In genomic region chr19:4140237-4140711, GRCh38 we compare ENCODE assay signal across 8 cellular contexts. TPM values are rescaled to one million over a fixed set of nuclear protein-coding genes. Genes with fewer than 3 reads are reported as not detected.
DNase-seq lines count a peak whose midpoint lies in the region; ATAC-seq and TF ChIP-seq lines count a peak whose summit lies in the region.

No MANE protein-coding gene starts in this region.

- peaks cover 6% of the 10 kb centered on the region; the same call in 1 of the 2 replicates for H3K27me3 ChIP-seq in SJCRH30

- no peaks in the 10 kb centered on the region for H3K36me3 ChIP-seq in SJCRH30

- ATAC-seq in HG02852 (IDR thresholded peaks at IDR 0.05; ENCODE audit: unreplicated experiment) (no peak), GM21515 (IDR thresholded peaks at IDR 0.05; ENCODE audit: unreplicated experiment) (no peak)

- TF ChIP-seq POLR2A in NB4 (IDR thresholded peaks at IDR 0.05; ENCODE audit: extremely low read depth, insufficient read length) = no peak

- H3K4me3 ChIP-seq in NB4 (ENCODE audit: low read depth, low read length) (no peak overlapping the region), SJCRH30 (no peak overlapping the region)

- TF ChIP-seq CTCF in NB4 (IDR thresholded peaks at IDR 0.05; ENCODE audit: low read depth, low read length) = peak; percentile 53

- H3K4me1 ChIP-seq in SJCRH30 = no peaks in the 10 kb centered on the region

- H3K9me3 ChIP-seq in SJCRH30 (replicated peaks) = no peaks in the 10 kb centered on the region

- peak; percentile 30 for DNase-seq in stimulated activated CD4-positive, alpha-beta T cell treated with anti-CD3 and anti-CD28 coated beads, Interleukin-4, amount 100 ng/mL, for 24 hours
- no peak for DNase-seq in stimulated activated CD4-positive, alpha-beta T cell treated with anti-CD3 and anti-CD28 coated beads, Interleukin-4, amount 100 ng/mL, for 1 hour
- DNase-seq in NB4 (ENCODE audit: low read depth) = peak; percentile 64
- peak; percentile 47 to 73 for DNase-seq in SJCRH30
- DNase-seq in dermis microvascular lymphatic vessel endothelial cell (ENCODE audit: low read depth in 2 of 2) = peak; percentile 37 to 68
- DNase-seq in lung microvascular endothelial cell (ENCODE audit: low read depth in 2 of 2) = peak; percentile 72 to 77

- H3K27ac ChIP-seq in SJCRH30 = no peak overlapping the region

RNA-seq across cellular contexts. Expression of gene CREB3L3, which starts 13.2 kb away (rescaled TPM):
- not detected in 2 replicates for total RNA-seq in SJCRH30 (2014; rRNA removed; shearing (Covaris generic))
- total RNA-seq in dermis microvascular lymphatic vessel endothelial cell = not detected in 2 replicates
- total RNA-seq in lung microvascular endothelial cell = not detected in 2 replicates

RNA-seq across cellular contexts. Expression of gene MAP2K2, which starts 16.4 kb away (rescaled TPM):
- total RNA-seq in SJCRH30 (2014; rRNA removed; shearing (Covaris generic)) = 118 and 122 TPM in 2 replicates
- total RNA-seq in dermis microvascular lymphatic vessel endothelial cell (106 and 159 TPM in 2 replicates), lung microvascular endothelial cell (108 and 113 TPM in 2 replicates)

RNA-seq across cellular contexts. Expression of gene SIRT6, which starts 42.1 kb away (rescaled TPM):
- 11.3 and 14.0 TPM in 2 replicates for total RNA-seq in SJCRH30 (2014; rRNA removed; shearing (Covaris generic))
- total RNA-seq in dermis microvascular lymphatic vessel endothelial cell = 9.0 and 12.3 TPM in 2 replicates
- total RNA-seq in lung microvascular endothelial cell = 6.5 and 7.7 TPM in 2 replicates

RNA-seq across cellular contexts. Expression of gene ANKRD24, which starts 42.2 kb away (rescaled TPM):
- total RNA-seq in SJCRH30 (2014; rRNA removed; shearing (Covaris generic)) = 0.05 and 0.45 TPM in 2 replicates
- total RNA-seq in dermis microvascular lymphatic vessel endothelial cell (0.13 and 0.38 TPM in 2 replicates), lung microvascular endothelial cell (0.22 and 0.40 TPM in 2 replicates)
